30 cellular contexts compared by ENCODE assay signal in the genomic region with DNA sequence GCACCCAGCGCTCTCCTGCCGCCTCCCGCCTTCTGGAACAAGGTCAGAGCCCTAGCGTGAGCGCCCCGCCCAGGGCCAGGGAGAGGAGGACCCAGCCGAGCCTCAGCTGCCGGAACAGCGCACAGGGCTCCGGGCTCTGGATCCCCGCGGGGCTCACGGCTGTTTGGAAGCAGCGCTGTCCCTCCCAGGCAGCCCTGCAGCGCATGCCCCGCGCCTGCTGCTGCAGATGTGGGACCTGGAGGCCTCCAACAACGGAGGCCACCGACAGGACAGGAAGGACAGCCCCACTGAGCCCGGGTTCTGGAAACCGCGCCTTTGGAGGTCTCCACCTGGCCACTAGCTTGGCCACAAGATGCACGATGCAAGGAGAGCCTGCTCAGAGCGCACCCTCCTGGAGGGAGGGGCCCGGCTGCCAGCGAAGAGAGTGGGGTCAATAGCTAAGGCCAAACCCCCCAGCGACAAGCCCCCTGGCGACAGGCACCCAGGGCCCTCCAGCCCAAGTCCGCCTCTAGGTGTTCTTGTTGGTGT. TPM values are rescaled to one million over a fixed set of nuclear protein-coding genes. Genes with fewer than 3 reads are reported as not detected.
"Had no signal": no experiment of that assay in that cellular context is flagged by ENCODE, and none has a peak within 500 bp of the region (broad histone marks: within the 10 kb centered on the region; RNA-seq: fewer than 3 reads in every experiment).

No MANE protein-coding gene starts in this region.

- DNase-seq: dorsolateral prefrontal cortex; effector CD8-positive, alpha-beta T cell; endodermal cell; foreskin fibroblast; gastrocnemius medialis; mammary epithelial cell; mesendoderm; midbrain; naive thymus-derived CD4-positive, alpha-beta T cell; stimulated activated CD4-positive, alpha-beta T cell treated with anti-CD3 and anti-CD28 coated beads, Interleukin-12 subunit alpha, Interleukin-12 subunit beta, amount 100 ng/mL, for 4 hours; stimulated activated CD4-positive, alpha-beta T cell treated with anti-CD3 and anti-CD28 coated beads, Interleukin-2, amount 100 ng/mL, for 24 hours; stimulated activated CD4-positive, alpha-beta T cell treated with anti-CD3 and anti-CD28 coated beads, Interleukin-4, amount 100 ng/mL, for 24 hours; stimulated activated naive CD4-positive, alpha-beta T cell treated with Interleukin-2 at 50 U/mL for 16 hours; stomach; substantia nigra; testis; tibial artery had no signal

- H3K9ac ChIP-seq: neural progenitor cell had no signal

- H3K4me1 Mint-ChIP-seq: endodermal cell; naive thymus-derived CD4-positive, alpha-beta T cell; nephron; neural progenitor cell; stimulated activated effector memory CD8-positive, alpha-beta T cell treated with anti-CD3 and anti-CD28 coated beads, Interleukin-12 subunit alpha, Interleukin-12 subunit beta, amount 100 ng/mL, for 72 hours had no signal

- H2AFZ ChIP-seq: neural progenitor cell had no signal

- H3K4me2 ChIP-seq: neural progenitor cell, smooth muscle cell had no signal

- H3K27ac Mint-ChIP-seq: endodermal cell; naive thymus-derived CD4-positive, alpha-beta T cell; nephron; neural progenitor cell; stimulated activated effector memory CD8-positive, alpha-beta T cell treated with anti-CD3 and anti-CD28 coated beads, Interleukin-12 subunit alpha, Interleukin-12 subunit beta, amount 100 ng/mL, for 72 hours had no signal

- H3K4me3 ChIP-seq: dorsolateral prefrontal cortex, gastrocnemius medialis, neural progenitor cell, prostate gland, right atrium auricular region, smooth muscle cell, stomach, tibial artery, vagina had no signal

- H3K27me3 Mint-ChIP-seq: naive thymus-derived CD4-positive, alpha-beta T cell had no signal

- H3K4me1 ChIP-seq: gastrocnemius medialis, neural progenitor cell, prostate gland, right atrium auricular region, stomach, testis, tibial artery, vagina had no signal

- H3K4me3 Mint-ChIP-seq: endodermal cell; naive thymus-derived CD4-positive, alpha-beta T cell; nephron; neural progenitor cell; stimulated activated effector memory CD8-positive, alpha-beta T cell treated with anti-CD3 and anti-CD28 coated beads, Interleukin-12 subunit alpha, Interleukin-12 subunit beta, amount 100 ng/mL, for 72 hours had no signal

- H3K9me3 ChIP-seq: prostate gland, testis had no signal

- ATAC-seq: esophagus mucosa; gastrocnemius medialis; naive thymus-derived CD4-positive, alpha-beta T cell; sciatic nerve; stimulated activated effector memory CD8-positive, alpha-beta T cell treated with anti-CD3 and anti-CD28 coated beads, Interleukin-12 subunit alpha, Interleukin-12 subunit beta, amount 100 ng/mL, for 72 hours had no signal

- H3K27ac ChIP-seq: dorsolateral prefrontal cortex, epithelial cell of prostate, gastrocnemius medialis, neural progenitor cell, prostate gland, right atrium auricular region, stomach, testis, tibial artery, vagina had no signal

- H3K27me3 ChIP-seq: dorsolateral prefrontal cortex, gastrocnemius medialis, neural progenitor cell, right atrium auricular region, stomach, testis, tibial artery, vagina had no signal

RNA-seq across cellular contexts. Expression of a gene that starts 51.6 kb away (rescaled TPM):
- total RNA-seq: esophagus mucosa; gastrocnemius medialis; glomerular endothelial cell; mammary epithelial cell; naive thymus-derived CD4-positive, alpha-beta T cell; osteocyte; right atrium auricular region; smooth muscle cell; vagina had no signal
- polyA plus RNA-seq: keratinocyte; mammary epithelial cell; naive thymus-derived CD4-positive, alpha-beta T cell had no signal
